Comparison of ENCODE assay signal across 22 cellular contexts in genomic region chr3:187185759-187186158, GRCh38. TPM values are rescaled to one million over a fixed set of nuclear protein-coding genes. Genes with fewer than 3 reads are reported as not detected.
DNase-seq lines count a peak whose midpoint lies in the region; ATAC-seq and TF ChIP-seq lines count a peak whose summit lies in the region.
"Had no signal": no experiment of that assay in that cellular context is flagged by ENCODE, and none has a peak within 500 bp of the region (broad histone marks: within the 10 kb centered on the region; RNA-seq: fewer than 3 reads in every experiment).

No MANE protein-coding gene starts in this region.

- POLR2A ChIA-PET in IMR-90 (lab: Charles Lee; ENCODE audit: unreplicated experiment) = no interaction called here

- H3K4me1 ChIP-seq in IMR-90 (ENCODE audit: control insufficient read depth, insufficient read depth, low read length) (peaks cover 18% of the 10 kb centered on the region), esophagus muscularis mucosa (peaks cover 32 to 48% (median 40%) of the 10 kb centered on the region in 4 donors), neural progenitor cell (peaks cover 20% of the 10 kb centered on the region)

- H3K4me3 Mint-ChIP-seq in Calu3 (ENCODE audit: low read depth, unreplicated experiment) (no peak overlapping the region), neural progenitor cell (no peak overlapping the region)
- H3K4me3 Mint-ChIP-seq: immature natural killer cell; naive thymus-derived CD8-positive, alpha-beta T cell had no signal

- no peaks in the 10 kb centered on the region for H4K20me1 ChIP-seq in IMR-90 (ENCODE audit: insufficient read depth, low read length)
- H4K20me1 ChIP-seq in neural progenitor cell (ENCODE audit: low read depth) = no peaks in the 10 kb centered on the region

- no peak for TF ChIP-seq RAD21 in IMR-90 (IDR thresholded peaks at IDR 0.05; ENCODE audit: low read length)

- H3K36me3 Mint-ChIP-seq in Calu3 (ENCODE audit: insufficient read depth, unreplicated experiment) (no peaks in the 10 kb centered on the region), neural progenitor cell (no peaks in the 10 kb centered on the region)
- H3K36me3 Mint-ChIP-seq: immature natural killer cell had no signal

- H2AK9ac ChIP-seq in IMR-90 (replicated peaks; ENCODE audit: low read depth, low read length, poor library complexity) = no peak overlapping the region

- H4K91ac ChIP-seq in IMR-90 (ENCODE audit: insufficient read depth, low read depth, low read length) = peak overlapping the region; percentile 89

- H2AFZ ChIP-seq in IMR-90 (replicated peaks; ENCODE audit: low read length, poor library complexity) (no peak overlapping the region), neural progenitor cell (replicated peaks) (no peak overlapping the region)

- TF ChIP-seq CTCF in Calu3 (IDR thresholded peaks at IDR 0.05; ENCODE audit: unreplicated experiment) = no peak
- no peak for TF ChIP-seq CTCF in IMR-90 (conservative IDR thresholded peaks at IDR 0.05; ENCODE audit: low read depth, low read length)
- TF ChIP-seq CTCF in esophagus muscularis mucosa (IDR thresholded peaks at IDR 0.05) = no peak
- TF ChIP-seq CTCF in neural progenitor cell (IDR thresholded peaks at IDR 0.05) = no peak
- no peak for TF ChIP-seq CTCF in GM13977 (IDR thresholded peaks at IDR 0.05; ENCODE audit: extremely low read depth, insufficient read depth, missing control alignments)

- H3K9me3 Mint-ChIP-seq in Calu3 (ENCODE audit: low read depth, unreplicated experiment) (peaks cover 3% of the 10 kb centered on the region), neural progenitor cell (peaks cover 2% of the 10 kb centered on the region)
- H3K9me3 Mint-ChIP-seq: immature natural killer cell had no signal

- H4K8ac ChIP-seq in IMR-90 (ENCODE audit: low read depth in 2 of 2, low read length in 2 of 2) = peak overlapping the region in 1 of 2 experiments; percentile 35; a peak in 2 of 4 replicates

- H3K27ac Mint-ChIP-seq in Calu3 (ENCODE audit: unreplicated experiment) (peak overlapping the region; percentile 16), neural progenitor cell (no peak overlapping the region)
- H3K27ac Mint-ChIP-seq: CD14-positive monocyte; immature natural killer cell; naive thymus-derived CD8-positive, alpha-beta T cell had no signal

- 0 out of 2 replicates have a peak overlapping the region, but pooled peaks have one; percentile 31 for H3K23ac ChIP-seq in IMR-90 (ENCODE audit: low read depth, low read length)

- H3K27me3 ChIP-seq in IMR-90 (ENCODE audit: control insufficient read depth, insufficient read depth, low read length) (no peaks in the 10 kb centered on the region), esophagus muscularis mucosa (no peaks in the 10 kb centered on the region), neural progenitor cell (peaks cover 6% of the 10 kb centered on the region)

- no peak overlapping the region for H3K56ac ChIP-seq in IMR-90 (ENCODE audit: extremely low read depth, insufficient read depth, low read length)

- BruUV-seq in Calu3 (replicated peaks; lab: Mats Ljungman, UMichigan) (no TSS peak), IMR-90 (replicated peaks; lab: Mats Ljungman, UMichigan) (no TSS peak)

- H3K4me2 ChIP-seq in IMR-90 (ENCODE audit: low read depth, low read length) (no peak overlapping the region), neural progenitor cell (no peak overlapping the region)

- H2BK15ac ChIP-seq in IMR-90 (ENCODE audit: low read depth, low read length) = peak overlapping the region; percentile 93; the same call in 2 of the 3 replicates

- intact Hi-C loops in Calu3 (cut with micrococcal nuclease; ENCODE audit: unreplicated experiment) = no loop called here
- intact Hi-C loops in IMR-90 (cut with micrococcal nuclease) = no loop called here
- intact Hi-C loops in esophagus muscularis mucosa (cut with DNase I) = no loop called here

- H3K9me3 ChIP-seq in IMR-90 (ENCODE audit: control insufficient read depth, insufficient read depth, low read length) = no peaks in the 10 kb centered on the region
- H3K9me3 ChIP-seq in esophagus muscularis mucosa = no peaks in the 10 kb centered on the region
- no peaks in the 10 kb centered on the region for H3K9me3 ChIP-seq in neural progenitor cell (ENCODE audit: low read depth)

- peak overlapping the region; percentile 77 for H3K4ac ChIP-seq in IMR-90 (ENCODE audit: low read depth, low read length)

- H2BK5ac ChIP-seq in IMR-90 (ENCODE audit: low read depth, low read length, poor library complexity, severe bottlenecking) = peak overlapping the region; percentile 74

- DNase-seq in Calu3 (no peak), IMR-90 (no peak), esophagus muscularis mucosa (ENCODE audit: extremely low spot score) (no peak), neural progenitor cell (ENCODE audit: low spot score) (peak; percentile 36), mesenteric fat pad (ENCODE audit: low spot score) (no peak), NCI-H2227 treated with DMSO at 0.1 percent for 48 hours (lab: John Stamatoyannopoulos, UW) (no peak), GM13977 (ENCODE audit: low spot score) (no peak)
- DNase-seq: ACHN; activated CD4-positive, alpha-beta T cell treated with anti-CD3 and anti-CD28 coated beads for 48 hours; activated CD8-positive, alpha-beta memory T cell treated with anti-CD3 and anti-CD28 coated beads, Interleukin-2, amount 50 U/mL, for 48 hours; activated gamma-delta T cell; immature natural killer cell; naive thymus-derived CD8-positive, alpha-beta T cell; NCI-H146; NCI-H226; posterior cingulate gyrus had no signal

- H4K5ac ChIP-seq in IMR-90 (ENCODE audit: low read depth, low read length) = peak overlapping the region; percentile 50; the same call in 1 of the 2 replicates

- peaks cover 2% of the 10 kb centered on the region for H3K9me1 ChIP-seq in IMR-90 (ENCODE audit: insufficient read depth, low read length)

- in situ Hi-C loops in IMR-90 (cut with MboI; ENCODE audit: low sequenced_read_pairs) (no loop called here), GM13977 (cut with MboI; ENCODE audit: low pct_unique_long_range_greater_than_20kb, low sequenced_read_pairs, unreplicated experiment) (no loop called here)

- CTCF ChIA-PET in Calu3 (lab: Charles Lee) = interaction anchor here (0.6 to 2.0 kb wide), 3 partner anchors 12 to 133 kb away, joined by 4 to 27 read pairs (median 8); no protein-coding TSS in a partner anchor
- CTCF ChIA-PET in IMR-90 (lab: Yijun Ruan, JAX) = interaction anchor here (1.2 kb wide), 1 partner anchor 46 kb away, joined by 4 read pairs; the partner anchor contains the start of gene RPL39L

- WGBS in IMR-90 (ENCODE audit: extremely low coverage in 2 of 2, insufficient read length in 1 of 2), 2 experiments = 90% methylated on average over 2 of the region's 4 CpGs; no CpG with 5 or more reads in 1 of the 2 experiments
- WGBS in esophagus muscularis mucosa = 86% methylated on average over 4 of the region's 4 CpGs

- H2BK120ac ChIP-seq in IMR-90 (ENCODE audit: low read depth, low read length) = peak overlapping the region; percentile 77

- TF ChIP-seq EP300 in esophagus muscularis mucosa (IDR thresholded peaks at IDR 0.05) = no peak

- H3K27ac ChIP-seq in IMR-90 (ENCODE audit: insufficient read depth, low read length) (no peak overlapping the region), esophagus muscularis mucosa (replicated peaks in 1 of 4) (peak overlapping the region in 3 of 4 donors; percentile 78 to 87 (median 83)), neural progenitor cell (no peak overlapping the region)

- dilution Hi-C loops in IMR-90 (cut with HindIII; ENCODE audit: low sequenced_read_pairs, unreplicated experiment) = no loop called here

- peak overlapping the region; percentile 55 for H2AK5ac ChIP-seq in IMR-90 (ENCODE audit: low read depth, low read length)

- no peak overlapping the region for H3K4me3 ChIP-seq in IMR-90 (ENCODE audit: insufficient read depth, low read depth, low read length)
- H3K4me3 ChIP-seq in esophagus muscularis mucosa = no peak overlapping the region
- H3K4me3 ChIP-seq in neural progenitor cell = no peak overlapping the region

- H3K79me2 ChIP-seq in neural progenitor cell (ENCODE audit: low read depth) = no peaks in the 10 kb centered on the region

- ATAC-seq in IMR-90 (ENCODE audit: low read depth) = no peak
- ATAC-seq in GM19395 (IDR thresholded peaks at IDR 0.05; ENCODE audit: unreplicated experiment) = no peak
- ATAC-seq: naive thymus-derived CD8-positive, alpha-beta T cell had no signal

- peak overlapping the region; percentile 94 for H2BK20ac ChIP-seq in IMR-90 (ENCODE audit: low read depth, low read length)

- H3K36me3 ChIP-seq in IMR-90 (ENCODE audit: control insufficient read depth, insufficient read depth, low read length) = no peaks in the 10 kb centered on the region
- H3K36me3 ChIP-seq in esophagus muscularis mucosa = no peaks in the 10 kb centered on the region
- H3K36me3 ChIP-seq in neural progenitor cell = no peaks in the 10 kb centered on the region

- H3K27me3 Mint-ChIP-seq in Calu3 (ENCODE audit: unreplicated experiment) (no peaks in the 10 kb centered on the region), neural progenitor cell (ENCODE audit: insufficient read depth, low read depth) (peaks cover 5% of the 10 kb centered on the region)

- H3K14ac ChIP-seq in IMR-90 (replicated peaks; ENCODE audit: low read depth, low read length) = 0 out of 2 replicates have a peak overlapping the region, but pooled peaks have one; percentile 63

- H3K18ac ChIP-seq in IMR-90 (ENCODE audit: low read depth, low read length) = peak overlapping the region; percentile 66

- H3K9ac ChIP-seq in IMR-90 (ENCODE audit: low read depth, low read length) (no peak overlapping the region), neural progenitor cell (no peak overlapping the region)

- H3F3A ChIP-seq in neural progenitor cell (ENCODE audit: low read depth) = peaks cover 16% of the 10 kb centered on the region

- TF ChIP-seq POLR2A in IMR-90 (IDR thresholded peaks at IDR 0.05; ENCODE audit: low read depth, low read length) = no peak
- no peak for TF ChIP-seq POLR2A in esophagus muscularis mucosa (IDR thresholded peaks at IDR 0.05; ENCODE audit: low read depth)

- peaks cover 51% of the 10 kb centered on the region for H3K4me1 Mint-ChIP-seq in Calu3 (ENCODE audit: low read depth, unreplicated experiment)
- peaks cover 16% of the 10 kb centered on the region for H3K4me1 Mint-ChIP-seq in neural progenitor cell
- H3K4me1 Mint-ChIP-seq: immature natural killer cell had no signal

- no peaks in the 10 kb centered on the region for H3K79me1 ChIP-seq in IMR-90 (ENCODE audit: low read depth in 1 of 2, low read length in 2 of 2)

RNA-seq across cellular contexts. Expression of gene RTP1, which starts 11.5 kb away (rescaled TPM):
- not detected in 2 replicates for total RNA-seq in Calu3 (2022)
- total RNA-seq in IMR-90 (2012; rRNA removed) = not detected in 2 replicates
- not detected in 2 replicates for polyA plus RNA-seq in IMR-90 (2012; rRNA removed)
- polyA plus RNA-seq in IMR-90 (2012; cell fraction: cytosol; rRNA removed) = not detected in 2 replicates
- polyA plus RNA-seq in IMR-90 (2012; cell fraction: nucleus; rRNA removed; ENCODE audit: low replicate concordance) = not detected in 2 replicates
- not detected for total RNA-seq in esophagus muscularis mucosa
- total RNA-seq in neural progenitor cell (ENCODE audit: low replicate concordance) = 0.43 TPM in 1 of 2 replicates, not detected in the other
- total RNA-seq in mesenteric fat pad = not detected
- total RNA-seq: fibroblast of villous mesenchyme; lung microvascular endothelial cell; M059J; naive thymus-derived CD8-positive, alpha-beta T cell; RPMI7951 had no signal
- polyA plus RNA-seq: CD14-positive monocyte; immature natural killer cell; naive thymus-derived CD8-positive, alpha-beta T cell had no signal

RNA-seq across cellular contexts. Expression of gene RPL39L, which starts 46.5 kb away (rescaled TPM):
- 27.2 and 31.8 TPM in 2 replicates for total RNA-seq in Calu3 (2022)
- total RNA-seq in IMR-90 (2012; rRNA removed) = 32.5 and 34.6 TPM in 2 replicates
- 18.1 and 22.1 TPM in 2 replicates for polyA plus RNA-seq in IMR-90 (2012; rRNA removed)
- polyA plus RNA-seq in IMR-90 (2012; cell fraction: cytosol; rRNA removed) = 8.4 and 18.9 TPM in 2 replicates
- polyA plus RNA-seq in IMR-90 (2012; cell fraction: nucleus; rRNA removed; ENCODE audit: low replicate concordance) = 4.1 and 7.0 TPM in 2 replicates
- 1 to 10 TPM; 3.6 to 9.1 (median 7.5) TPM for total RNA-seq in esophagus muscularis mucosa
- 49.1 and 52.3 TPM in 2 replicates for total RNA-seq in neural progenitor cell (ENCODE audit: low replicate concordance)
- 6.5 TPM for total RNA-seq in mesenteric fat pad

Comparison
In these comparisons a context has a peak if more than half of its experiments do, and no peak if none do; other contexts are left out.
1. H3K27ac ChIP-seq: peak in esophagus muscularis mucosa (3 of 4); none in IMR-90 (single experiment) and neural progenitor cell (single experiment).